In genomic region chr4:128946929-128947328, GRCh38 we compare ENCODE assay signal across 22 cellular contexts.
"Had no signal": no experiment of that assay in that cellular context is flagged by ENCODE, and none has a peak within 500 bp of the region (broad histone marks: within the 10 kb centered on the region; RNA-seq: fewer than 3 reads in every experiment).

No MANE protein-coding gene starts in this region.

- H3K4me1 ChIP-seq: foreskin keratinocyte, heart left ventricle, left lung, lower lobe of right lung had no signal

- H3K27me3 ChIP-seq: dorsolateral prefrontal cortex, esophagus muscularis mucosa, foreskin keratinocyte, gastroesophageal sphincter, heart left ventricle, left lung had no signal

- H3K27ac Mint-ChIP-seq: mesothelial cell of epicardium had no signal

- DNase-seq: dermis blood vessel endothelial cell; dorsolateral prefrontal cortex; effector CD4-positive, alpha-beta T cell; effector memory CD4-positive, alpha-beta T cell; foreskin keratinocyte; heart left ventricle; hippocampal formation; left cardiac atrium; left lung; left ventricle myocardium superior; lower lobe of right lung; mesenchymal stem cell; mucosa of descending colon had no signal

- H3K4me3 ChIP-seq: coronary artery, dorsolateral prefrontal cortex, esophagus muscularis mucosa, gastroesophageal sphincter, heart left ventricle, left lung, lower lobe of right lung, mucosa of descending colon had no signal

- H3K9me3 ChIP-seq: esophagus muscularis mucosa, gastroesophageal sphincter, mucosa of descending colon had no signal

- H3K4me3 Mint-ChIP-seq: mesothelial cell of epicardium had no signal

- FAIRE-seq: colon, endothelial cell of umbilical vein, frontal cortex, islet of Langerhans, keratinocyte had no signal

- H3K27ac ChIP-seq: coronary artery, dorsolateral prefrontal cortex, esophagus muscularis mucosa, foreskin keratinocyte, gastroesophageal sphincter, heart left ventricle, left lung, lower lobe of right lung had no signal

- ATAC-seq: foreskin keratinocyte, gastroesophageal sphincter, heart left ventricle, left cardiac atrium, left lung, left ventricle myocardium superior, lower lobe of right lung, mucosa of descending colon had no signal
